In genomic region chr5:35694481-35694880, GRCh38 we compare ENCODE assay signal across 21 cellular contexts.
"Had no signal": no experiment of that assay in that cellular context is flagged by ENCODE, and none has a peak within 500 bp of the region (broad histone marks: within the 10 kb centered on the region; RNA-seq: fewer than 3 reads in every experiment).

No MANE protein-coding gene starts in this region.

- H3K27ac ChIP-seq: breast epithelium, neural progenitor cell, parathyroid adenoma, tibial artery, upper lobe of right lung had no signal

- H3K27me3 ChIP-seq: breast epithelium, tibial artery, upper lobe of right lung had no signal

- DNase-seq: activated CD4-positive, alpha-beta memory T cell treated with anti-CD3 and anti-CD28 coated beads, Interleukin-2, amount 10 ng/mL, durations not matched to agents 7 days and 5 days; activated CD4-positive, alpha-beta T cell treated with anti-CD3 and anti-CD28 coated beads for 1 hour; activated CD4-positive, alpha-beta T cell treated with anti-CD3 and anti-CD28 coated beads, Interleukin-2, amount 10 ng/mL, durations not matched to agents 7 days and 5 days; activated CD8-positive, alpha-beta memory T cell treated with anti-CD3 and anti-CD28 coated beads, Interleukin-2, amount 50 U/mL, for 48 hours; activated gamma-delta T cell treated with Interleukin-2 at 50 U/mL for 16 hours; activated naive CD4-positive, alpha-beta T cell treated with anti-CD3 and anti-CD28 coated beads, Interleukin-2, amount 50 U/mL, for 16 hours; activated naive CD8-positive, alpha-beta T cell treated with anti-CD3 and anti-CD28 coated beads, Interleukin-2, amount 50 U/mL, for 24 hours; activated T-cell treated with anti-CD3 and anti-CD28 coated beads, Interleukin-2, amount 50 U/mL, for 24 hours; dermis blood vessel endothelial cell; effector CD8-positive, alpha-beta T cell; left colon; naive thymus-derived CD8-positive, alpha-beta T cell; occipital lobe; right cardiac atrium; stimulated activated CD4-positive, alpha-beta T cell treated with anti-CD3 and anti-CD28 coated beads, Interleukin-4, amount 100 ng/mL, for 24 hours; T-helper 2 cell; tibial artery; upper lobe of right lung had no signal

- H3K4me3 ChIP-seq: breast epithelium, neural progenitor cell, tibial artery, upper lobe of right lung had no signal
